In genomic region chr22:27835446-27835845, GRCh38 we compare ENCODE assay signal across 23 cellular contexts. TPM values are rescaled to one million over a fixed set of nuclear protein-coding genes. Genes with fewer than 3 reads are reported as not detected.
A peak's percentile ranks its signal among the peaks of the same experiment; 100 is the strongest.
DNase-seq lines count a peak whose midpoint lies in the region; ATAC-seq and TF ChIP-seq lines count a peak whose summit lies in the region.
"Had no signal": no experiment of that assay in that cellular context is flagged by ENCODE, and none has a peak within 500 bp of the region (broad histone marks: within the 10 kb centered on the region; RNA-seq: fewer than 3 reads in every experiment).

No MANE protein-coding gene starts in this region.

- H4K91ac ChIP-seq in trophoblast cell (ENCODE audit: low read depth, low read length) = no peak overlapping the region

- no peak overlapping the region for H3K4me3 Mint-ChIP-seq in Caco-2 (ENCODE audit: unreplicated experiment)
- H3K4me3 Mint-ChIP-seq: activated B cell treated with CpG ODN at 0.5 μM for 24 hours; activated CD8-positive, alpha-beta T cell treated with anti-CD3 and anti-CD28 coated beads for 36 hours; activated naive CD8-positive, alpha-beta T cell treated with anti-CD3 and anti-CD28 coated beads, Interleukin-2, amount 10 ng/mL, durations not matched to agents 7 days and 5 days; activated T-cell treated with anti-CD3 and anti-CD28 coated beads, Interleukin-2, amount 50 U/mL, for 72 hours had no signal

- peaks cover 4% of the 10 kb centered on the region for H3K79me1 ChIP-seq in trophoblast cell (ENCODE audit: low read length)

- no peak overlapping the region for H3K9ac ChIP-seq in trophoblast cell (ENCODE audit: low read length)

- peak overlapping the region; percentile 38 for H3K27ac Mint-ChIP-seq in Caco-2 (ENCODE audit: unreplicated experiment)
- H3K27ac Mint-ChIP-seq: activated B cell treated with CpG ODN at 0.5 μM for 24 hours; activated CD8-positive, alpha-beta T cell treated with anti-CD3 and anti-CD28 coated beads for 36 hours; activated naive CD8-positive, alpha-beta T cell treated with anti-CD3 and anti-CD28 coated beads, Interleukin-2, amount 10 ng/mL, durations not matched to agents 7 days and 5 days; activated T-cell treated with anti-CD3 and anti-CD28 coated beads, Interleukin-2, amount 50 U/mL, for 72 hours had no signal

- no peak overlapping the region for H4K12ac ChIP-seq in trophoblast cell (ENCODE audit: low read depth, low read length)

- DNase-seq in Caco-2 (no peak), amniotic epithelial cell (ENCODE audit: low read depth) (peak; percentile 39), fibroblast of villous mesenchyme (ENCODE audit: low read depth) (peak; percentile 50), trophoblast cell (peak in 1 of 2 donors; percentile 44), NCI-H1105 treated with DMSO at 0.1 percent for 48 hours (lab: John Stamatoyannopoulos, UW) (no peak), iPS-NIHi11 (ENCODE audit: low spot score) (no peak)
- DNase-seq in stimulated activated CD4-positive, alpha-beta T cell treated with anti-CD3 and anti-CD28 coated beads, Interleukin-12 subunit alpha, Interleukin-12 subunit beta, amount 100 ng/mL, for 4 hours = no peak
- DNase-seq: activated B cell treated with CpG ODN at 0.5 μM for 24 hours; activated CD8-positive, alpha-beta T cell treated with anti-CD3 and anti-CD28 coated beads for 36 hours; activated naive CD8-positive, alpha-beta T cell treated with anti-CD3 and anti-CD28 coated beads, Interleukin-2, amount 10 ng/mL, durations not matched to agents 7 days and 5 days; activated T-cell treated with anti-CD3 and anti-CD28 coated beads, Interleukin-2, amount 50 U/mL, for 72 hours; C1 segment of cervical spinal cord; dorsolateral prefrontal cortex; NCI-H146; NCI-H748 treated with DMSO at 0.1 percent for 48 hours; SIG-M5; stimulated activated CD4-positive, alpha-beta T cell treated with anti-CD3 and anti-CD28 coated beads, Interleukin-4, amount 100 ng/mL, for 1 hour; T-helper 2 cell; upper lobe of right lung had no signal

- peaks cover 7% of the 10 kb centered on the region for H3K4me1 Mint-ChIP-seq in Caco-2 (ENCODE audit: low read depth, unreplicated experiment)
- H3K4me1 Mint-ChIP-seq: activated B cell treated with CpG ODN at 0.5 μM for 24 hours had no signal

- H2AFZ ChIP-seq in trophoblast cell (ENCODE audit: insufficient read depth, low read length, poor library complexity) = no peak overlapping the region

- no CpG with 5 or more reads among the region's 6 CpGs for WGBS in trophoblast cell (ENCODE audit: extremely low coverage, insufficient coverage, insufficient read length)

- H3K36me3 ChIP-seq in Caco-2 (ENCODE audit: control insufficient read depth, insufficient read depth, low read length) (no peaks in the 10 kb centered on the region), trophoblast cell (ENCODE audit: control insufficient read depth in 1 of 2, insufficient read depth in 2 of 2, low read length in 2 of 2) (peaks cover 0 to 2% of the 10 kb centered on the region in 2 experiments)
- H3K36me3 ChIP-seq: cardiac muscle cell, upper lobe of right lung had no signal

- no peak overlapping the region for H3K23ac ChIP-seq in trophoblast cell (ENCODE audit: low read length)

- CTCF ChIA-PET in Caco-2 (lab: Charles Lee) = no interaction called here

- POLR2A ChIA-PET in Caco-2 (lab: Charles Lee) = no interaction called here

- H2BK5ac ChIP-seq in trophoblast cell (ENCODE audit: low read depth, low read length, poor library complexity) = no peak overlapping the region

- intact Hi-C loops in Caco-2 (cut with micrococcal nuclease; ENCODE audit: unreplicated experiment) = no loop called here

- peak overlapping the region; percentile 68 for H3K27ac ChIP-seq in trophoblast cell (ENCODE audit: low read depth, low read length)
- H3K27ac ChIP-seq: A549, cardiac muscle cell, dorsolateral prefrontal cortex, upper lobe of right lung had no signal

- H3K36me3 Mint-ChIP-seq in Caco-2 (ENCODE audit: insufficient read depth, unreplicated experiment) = peaks cover 18% of the 10 kb centered on the region

- H3K9me3 Mint-ChIP-seq in Caco-2 (ENCODE audit: unreplicated experiment) = peaks cover 15% of the 10 kb centered on the region
- H3K9me3 Mint-ChIP-seq: activated CD8-positive, alpha-beta T cell treated with anti-CD3 and anti-CD28 coated beads for 36 hours had no signal

- H3K27me3 ChIP-seq in Caco-2 (replicated peaks; ENCODE audit: control insufficient read depth, insufficient read depth, low read length) (no peaks in the 10 kb centered on the region), trophoblast cell (ENCODE audit: insufficient read depth, low read length) (no peaks in the 10 kb centered on the region)
- H3K27me3 ChIP-seq: cardiac muscle cell, dorsolateral prefrontal cortex, upper lobe of right lung had no signal

- ATAC-seq in HG03045 (IDR thresholded peaks at IDR 0.05; ENCODE audit: unreplicated experiment) = no peak
- ATAC-seq: A549; activated CD8-positive, alpha-beta T cell treated with anti-CD3 and anti-CD28 coated beads for 36 hours; activated T-cell treated with anti-CD3 and anti-CD28 coated beads, Interleukin-2, amount 50 U/mL, for 72 hours; HCT116; upper lobe of right lung had no signal

- H2AK5ac ChIP-seq in trophoblast cell (ENCODE audit: low read length) = no peak overlapping the region

- no peaks in the 10 kb centered on the region for H3K79me2 ChIP-seq in trophoblast cell (ENCODE audit: control insufficient read depth, insufficient read depth, low read length, poor library complexity)

- H3K4me1 ChIP-seq in Caco-2 (peaks cover 14% of the 10 kb centered on the region; the same call in 1 of the 2 replicates), trophoblast cell (ENCODE audit: control insufficient read depth in 1 of 2, insufficient read depth in 2 of 2, low read length in 2 of 2) (peaks cover 16 to 19% of the 10 kb centered on the region in 2 experiments)
- H3K4me1 ChIP-seq: A549, upper lobe of right lung had no signal

- H2BK120ac ChIP-seq in trophoblast cell (ENCODE audit: insufficient read depth, low read length, poor library complexity) = no peak overlapping the region

- H3K4me3 ChIP-seq in Caco-2 (ENCODE audit: low read depth, low read length) (no peak overlapping the region), fibroblast of villous mesenchyme (ENCODE audit: low read depth, low read length) (no peak overlapping the region), trophoblast cell (ENCODE audit: low read depth, low read length) (no peak overlapping the region)
- H3K4me3 ChIP-seq: A549, cardiac muscle cell, dorsolateral prefrontal cortex, upper lobe of right lung had no signal

- H3K4me2 ChIP-seq in trophoblast cell (ENCODE audit: low read length) = no peak overlapping the region
- H3K4me2 ChIP-seq: A549 had no signal

- H3K4ac ChIP-seq in trophoblast cell (ENCODE audit: low read depth, low read length) = no peak overlapping the region

- no peak overlapping the region for H3K14ac ChIP-seq in trophoblast cell (ENCODE audit: low read length)

- no TSS peak for BruUV-seq in Caco-2 (replicated peaks; lab: Mats Ljungman, UMichigan)

- H4K8ac ChIP-seq in trophoblast cell (ENCODE audit: low read depth, low read length) = no peak overlapping the region

- no peaks in the 10 kb centered on the region for H3K27me3 Mint-ChIP-seq in Caco-2 (ENCODE audit: insufficient read depth, unreplicated experiment)
- H3K27me3 Mint-ChIP-seq: activated B cell treated with CpG ODN at 0.5 μM for 24 hours; activated CD8-positive, alpha-beta T cell treated with anti-CD3 and anti-CD28 coated beads for 36 hours; activated naive CD8-positive, alpha-beta T cell treated with anti-CD3 and anti-CD28 coated beads, Interleukin-2, amount 10 ng/mL, durations not matched to agents 7 days and 5 days had no signal

- no peak overlapping the region for H2BK12ac ChIP-seq in trophoblast cell (ENCODE audit: low read length)

- H3K9me3 ChIP-seq in Caco-2 (no peaks in the 10 kb centered on the region), trophoblast cell (ENCODE audit: insufficient read depth, low read depth, low read length) (no peaks in the 10 kb centered on the region)
- H3K9me3 ChIP-seq: A549, upper lobe of right lung had no signal

- no peak for TF ChIP-seq CTCF in Caco-2 (IDR thresholded peaks at IDR 0.05; ENCODE audit: insufficient read depth in 1 of 2, low read depth in 1 of 2, low read length in 1 of 2, severe bottlenecking in 1 of 2, unreplicated experiment in 1 of 2)
- no peak for TF ChIP-seq CTCF in fibroblast of villous mesenchyme (IDR thresholded peaks at IDR 0.05; ENCODE audit: insufficient read depth, low read depth, low read length)

- H3K18ac ChIP-seq in trophoblast cell (ENCODE audit: low read length) = no peak overlapping the region

RNA-seq across cellular contexts. Expression of gene MN1, which starts 33.9 kb away (rescaled TPM):
- 0.32 and 0.44 TPM in 2 replicates for total RNA-seq in Caco-2 (2022)
- total RNA-seq in fibroblast of villous mesenchyme = 0.86 and 3.9 TPM in 2 replicates
- polyA plus RNA-seq in trophoblast cell (2013) = 3.3 and 4.1 TPM in 2 replicates

Comparison
In these comparisons a context has a peak if more than half of its experiments do, and no peak if none do; other contexts are left out.
1. DNase-seq: peak in amniotic epithelial cell (single experiment) and fibroblast of villous mesenchyme (single experiment); none in Caco-2 (0 of 2), NCI-H1105 treated with DMSO at 0.1 percent for 48 hours (single experiment), stimulated activated CD4-positive, alpha-beta T cell treated with anti-CD3 and anti-CD28 coated beads, Interleukin-12 subunit alpha, Interleukin-12 subunit beta, amount 100 ng/mL, for 4 hours (single experiment) and iPS-NIHi11 (single experiment).